21 cellular contexts compared by ENCODE assay signal in genomic region chr1:53543771-53544695, GRCh38.
DNase-seq lines count a peak whose midpoint lies in the region; ATAC-seq, FAIRE-seq and TF ChIP-seq lines count a peak whose summit lies in the region.
"Had no signal": no experiment of that assay in that cellular context is flagged by ENCODE, and none has a peak within 500 bp of the region (broad histone marks: within the 10 kb centered on the region; RNA-seq: fewer than 3 reads in every experiment).

No MANE protein-coding gene starts in this region.

- no peak for DNase-seq in A549 (ENCODE audit: low read depth in 1 of 2, low spot score in 1 of 2)
- DNase-seq in H7: peak; percentile 59
- DNase-seq in foreskin fibroblast: peak; percentile 58 to 85
- DNase-seq in neuronal stem cell (ENCODE audit: low spot score): no peak
- no peak for DNase-seq in thyroid gland
- DNase-seq in hypothalamus (lab: John Stamatoyannopoulos, UW): no peak
- DNase-seq in NCI-H226: no peak
- DNase-seq: activated CD4-positive, alpha-beta T cell treated with anti-CD3 and anti-CD28 coated beads, Interleukin-2, amount 50 U/mL, for 4 hours; DND-41; effector memory CD4-positive, alpha-beta T cell; esophagus squamous epithelium; NCI-H2029; NCI-H526 treated with DMSO at 0.1 percent for 48 hours; stimulated activated CD4-positive, alpha-beta T cell treated with anti-CD3 and anti-CD28 coated beads, Interleukin-4, amount 100 ng/mL, for 4 hours; T-helper 2 cell had no signal

- no peak overlapping the region for H3K4ac ChIP-seq in neuronal stem cell (ENCODE audit: low read length)

- TF ChIP-seq RAD21 in A549 (conservative IDR thresholded peaks at IDR 0.05 in 1 of 2, IDR thresholded peaks at IDR 0.05 in 1 of 2): no peak

- H2AFZ ChIP-seq in neuronal stem cell (ENCODE audit: low read length): no peak overlapping the region

- peak overlapping the region; percentile 24 for H3K9ac ChIP-seq in neuronal stem cell (ENCODE audit: low read depth, low read length, poor library complexity)

- H2BK120ac ChIP-seq in neuronal stem cell (ENCODE audit: low read depth, low read length): no peak overlapping the region

- H3K27ac ChIP-seq in A549 (peak overlapping the region; percentile 90 to 92), neuronal stem cell (replicated peaks; ENCODE audit: low read length) (no peak overlapping the region), thyroid gland (no peak overlapping the region)
- H3K27ac ChIP-seq: ascending aorta, esophagus squamous epithelium, HL-60, prostate gland, WERI-Rb-1 had no signal

- no peak overlapping the region for H4K8ac ChIP-seq in neuronal stem cell (ENCODE audit: low read depth, low read length)

- H3K9me3 ChIP-seq in A549: no peaks in the 10 kb centered on the region
- H3K9me3 ChIP-seq in neuronal stem cell (replicated peaks in 1 of 2; ENCODE audit: control insufficient read depth in 2 of 2, insufficient read depth in 1 of 2, low read depth in 1 of 2, low read length in 2 of 2): no peaks in the 10 kb centered on the region
- H3K9me3 ChIP-seq in thyroid gland: no peaks in the 10 kb centered on the region
- H3K9me3 ChIP-seq: ascending aorta, esophagus squamous epithelium, prostate gland had no signal

- peak overlapping the region; percentile 61 for H3K18ac ChIP-seq in neuronal stem cell (ENCODE audit: low read length)

- CTCF ChIA-PET in A549 (lab: Yijun Ruan, JAX): interaction anchor here (1.2 kb wide), 1 partner anchor 138 kb away, joined by 3 read pairs; no protein-coding TSS in a partner anchor

- POLR2A ChIA-PET in A549 (lab: Yijun Ruan, JAX): no interaction called here

- H3K4me1 ChIP-seq in A549 (peaks cover 33% of the 10 kb centered on the region), neuronal stem cell (ENCODE audit: control insufficient read depth in 2 of 2, insufficient read depth in 1 of 2, low read depth in 1 of 2, low read length in 2 of 2) (peaks cover 0 to 6% of the 10 kb centered on the region in 2 donors), thyroid gland (no peaks in the 10 kb centered on the region)
- H3K4me1 ChIP-seq: ascending aorta, esophagus squamous epithelium, prostate gland had no signal

- H2BK15ac ChIP-seq in neuronal stem cell (ENCODE audit: low read length): no peak overlapping the region

- TF ChIP-seq POLR2A in A549 (IDR thresholded peaks at IDR 0.05; ENCODE audit: low read length) (no peak), thyroid gland (IDR thresholded peaks at IDR 0.05) (no peak)

- FAIRE-seq in A549 (lab: Jason Lieb, UNC): no peak
- FAIRE-seq: K562 had no signal

- ATAC-seq in A549: no peak
- no peak for ATAC-seq in HG02840 (IDR thresholded peaks at IDR 0.05; ENCODE audit: low FRiP score, unreplicated experiment)
- ATAC-seq: K562 had no signal

- H2BK5ac ChIP-seq in neuronal stem cell (ENCODE audit: low read length): no peak overlapping the region

- no peak overlapping the region for H3K4me2 ChIP-seq in A549
- H3K4me2 ChIP-seq in neuronal stem cell (ENCODE audit: insufficient read depth, low read length, poor library complexity, severe bottlenecking): no peak overlapping the region

- no peak overlapping the region for H3K23ac ChIP-seq in neuronal stem cell (ENCODE audit: low read depth, low read length, poor library complexity)

- H3K4me3 ChIP-seq in A549: no peak overlapping the region
- no peak overlapping the region for H3K4me3 ChIP-seq in H7 (ENCODE audit: insufficient read depth, low read depth, low read length)
- no peak overlapping the region for H3K4me3 ChIP-seq in foreskin fibroblast (ENCODE audit: low read depth in 1 of 2, low read length in 2 of 2)
- H3K4me3 ChIP-seq in neuronal stem cell (ENCODE audit: low read length in 2 of 2): no peak overlapping the region
- no peak overlapping the region for H3K4me3 ChIP-seq in thyroid gland (replicated peaks in 1 of 3)
- H3K4me3 ChIP-seq: ascending aorta, esophagus squamous epithelium, K562, prostate gland had no signal

- no peak overlapping the region for H4K91ac ChIP-seq in neuronal stem cell (ENCODE audit: low read depth, low read length, poor library complexity)

- no peaks in the 10 kb centered on the region for H3K79me1 ChIP-seq in neuronal stem cell (ENCODE audit: low read depth, low read length)

- H3K14ac ChIP-seq in neuronal stem cell (ENCODE audit: low read length): no peak overlapping the region

- TF ChIP-seq CTCF in A549 (IDR thresholded peaks at IDR 0.05) (no peak), foreskin fibroblast (IDR thresholded peaks at IDR 0.05; ENCODE audit: low read depth, low read length) (no peak), thyroid gland (IDR thresholded peaks at IDR 0.05) (no peak)

- no peak overlapping the region for H2BK12ac ChIP-seq in neuronal stem cell (ENCODE audit: low read length)

- peak overlapping the region; percentile 42 for H2AK5ac ChIP-seq in neuronal stem cell (ENCODE audit: low read depth, low read length)

- TF ChIP-seq EP300 in A549 (IDR thresholded peaks at IDR 0.05): no peak

- intact Hi-C loops in thyroid gland (cut with DNase I): no loop called here

- no peaks in the 10 kb centered on the region; the same call in 1 of the 2 replicates for H3K27me3 ChIP-seq in H7 (ENCODE audit: control insufficient read depth, insufficient read depth, low read length)
- H3K27me3 ChIP-seq in neuronal stem cell (ENCODE audit: control insufficient read depth in 3 of 3, insufficient read depth in 3 of 3, low read depth in 1 of 3, low read length in 3 of 3): peaks cover 0 to 17% (median 0%) of the 10 kb centered on the region in 3 experiments
- H3K27me3 ChIP-seq in thyroid gland: no peaks in the 10 kb centered on the region
- H3K27me3 ChIP-seq: ascending aorta had no signal

- no peaks in the 10 kb centered on the region for H3K36me3 ChIP-seq in H7 (replicated peaks; ENCODE audit: control insufficient read depth, insufficient read depth, low read length)
- H3K36me3 ChIP-seq in neuronal stem cell (replicated peaks in 1 of 2; ENCODE audit: control insufficient read depth in 2 of 2, insufficient read depth in 2 of 2, low read length in 2 of 2): no peaks in the 10 kb centered on the region
- no peaks in the 10 kb centered on the region for H3K36me3 ChIP-seq in thyroid gland
- H3K36me3 ChIP-seq: ascending aorta, esophagus squamous epithelium, prostate gland, WERI-Rb-1 had no signal

- WGBS in A549 (ENCODE audit: missing lambda C conversion rate): 84% methylated on average over 22 of the region's 24 CpGs
- no CpG with 5 or more reads among the region's 24 CpGs for WGBS in neuronal stem cell (ENCODE audit: extremely low coverage in 2 of 2, insufficient read length in 2 of 2, insufficient replicate concordance in 1 of 2), 2 donors
- 82 to 85% methylated on average over 20 to 24 of the region's 24 CpGs for WGBS in thyroid gland, 2 donors

TF ChIP-seq in A549, 52 proteins besides CTCF, POLR2A, EP300 and RAD21 (continues in another document):
- TF ChIP-seq MAZ (IDR thresholded peaks at IDR 0.05; ENCODE audit: borderline replicate concordance, low read depth, low read length) (no peak), USF2 (IDR thresholded peaks at IDR 0.05) (no peak), ZNF302 (CRISPR knock-in tag; IDR thresholded peaks at IDR 0.05) (no peak), ZSCAN20 (CRISPR knock-in tag; IDR thresholded peaks at IDR 0.05) (no peak), HES2 (IDR thresholded peaks at IDR 0.05) (no peak), JUN (IDR thresholded peaks at IDR 0.05) (no peak), ESRRA (IDR thresholded peaks at IDR 0.05; ENCODE audit: borderline replicate concordance, low read length) (no peak), RCOR1 (IDR thresholded peaks at IDR 0.05; ENCODE audit: low read depth, low read length) (no peak), BCL3 (IDR thresholded peaks at IDR 0.05) (no peak), PBX3 (IDR thresholded peaks at IDR 0.05) (no peak), MAX (IDR thresholded peaks at IDR 0.05) (no peak), MAFK (IDR thresholded peaks at IDR 0.05; ENCODE audit: partially characterized antibody) (no peak), NPAS2 (CRISPR knock-in tag; IDR thresholded peaks at IDR 0.05; ENCODE audit: borderline replicate concordance) (no peak), KDM5A (IDR thresholded peaks at IDR 0.05) (no peak), CBX2 (IDR thresholded peaks at IDR 0.05; ENCODE audit: borderline replicate concordance, low read depth) (no peak), FOSL2 (IDR thresholded peaks at IDR 0.05) (no peak), FOSL2 (CRISPR knock-in tag; IDR thresholded peaks at IDR 0.05) (no peak)

Comparison
In these comparisons a context has a peak if more than half of its experiments do, and no peak if none do; other contexts are left out.
1. DNase-seq: peak in H7 (single experiment) and foreskin fibroblast (2 of 2); none in A549 (0 of 2), neuronal stem cell (single experiment), thyroid gland (0 of 2), hypothalamus (0 of 51) and NCI-H226 (single experiment).
2. H3K27ac ChIP-seq: peak in A549 (2 of 2); none in neuronal stem cell (single experiment) and thyroid gland (0 of 3).